Comparison of ENCODE assay signal across 11 cellular contexts in genomic region chrX:109667986-109668385, GRCh38.
"Had no signal": no experiment of that assay in that cellular context is flagged by ENCODE, and none has a peak within 500 bp of the region (broad histone marks: within the 10 kb centered on the region; RNA-seq: fewer than 3 reads in every experiment).

No MANE protein-coding gene starts in this region.

- H3K9me3 ChIP-seq: HAP-1 had no signal

- H3K4me3 Mint-ChIP-seq: GM23338, H9, HFFc6 had no signal

- ATAC-seq: GM23338, HCT116 had no signal

- H3K4me1 ChIP-seq: HAP-1 had no signal

- H3K4me3 ChIP-seq: GM23248, GM23338, HAP-1 had no signal

- FAIRE-seq: H1, H54 had no signal

- H3K9me3 Mint-ChIP-seq: GM23338, HFFc6 had no signal

- H2AFZ ChIP-seq: GM23248, GM23338 had no signal

- DNase-seq: GM23248, GOT3, H7, H9, HCEC 1CT, HFFc6 had no signal

- H3K9ac ChIP-seq: GM23248 had no signal

- H3K4me1 Mint-ChIP-seq: GM23338, H9 had no signal

- H3K27ac Mint-ChIP-seq: GM23338, H9, HFFc6 had no signal

- H3K4me2 ChIP-seq: GM23338 had no signal

- H3K27ac ChIP-seq: GM23248 had no signal
